Comparison of ENCODE assay signal across 7 cellular contexts in the genomic region with DNA sequence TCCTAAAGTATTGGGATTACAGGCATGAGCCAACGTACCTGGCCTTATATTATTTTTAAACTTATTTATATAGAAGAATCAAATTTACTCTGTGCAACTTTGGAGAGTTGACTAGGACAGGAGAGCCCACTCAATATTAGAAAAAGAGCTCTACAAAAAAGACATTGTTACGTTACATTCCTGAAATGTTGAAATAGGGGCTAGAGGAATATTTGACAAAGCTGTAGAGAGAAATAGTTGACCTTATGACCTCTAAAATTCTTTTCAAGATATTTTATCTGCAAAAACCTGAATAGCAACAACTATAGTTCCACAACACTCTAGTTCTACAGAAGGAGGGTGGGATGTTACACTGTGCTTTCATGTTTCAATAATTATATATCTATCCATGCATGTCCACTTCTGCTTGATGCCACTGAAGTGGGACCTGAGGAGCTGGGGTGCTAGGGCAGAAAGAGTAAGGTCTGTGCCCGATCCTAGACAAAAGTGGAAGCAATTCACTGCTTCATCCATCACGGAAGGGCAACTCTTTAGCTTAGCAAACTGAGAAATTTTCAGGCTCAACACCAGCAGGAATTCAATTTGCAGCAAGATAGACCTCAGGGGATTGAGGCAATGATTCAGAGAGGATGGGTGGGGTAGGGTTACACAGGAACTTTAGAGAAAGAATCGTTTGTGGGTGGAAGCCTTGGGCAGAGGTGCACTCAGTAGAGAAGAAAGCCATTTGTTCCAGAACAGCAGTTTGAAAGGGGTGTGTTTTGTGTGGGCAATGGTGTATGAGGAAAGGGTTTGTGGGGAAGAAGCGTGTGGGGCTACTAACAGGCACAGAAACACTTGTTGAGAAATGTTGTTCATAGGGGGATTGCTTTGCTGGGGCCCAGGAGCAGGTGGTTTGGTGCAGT. TPM values are rescaled to one million over a fixed set of nuclear protein-coding genes. Genes with fewer than 3 reads are reported as not detected.
DNase-seq lines count a peak whose midpoint lies in the region; ATAC-seq, FAIRE-seq and TF ChIP-seq lines count a peak whose summit lies in the region.

No MANE protein-coding gene starts in this region.

- peak overlapping the region; percentile 1 for H3K4me3 Mint-ChIP-seq in activated CD4-positive, alpha-beta memory T cell treated with anti-CD3 and anti-CD28 coated beads for 36 hours
- H3K4me3 Mint-ChIP-seq in nephron progenitor cell, result peak overlapping the region; percentile 22

- no peaks in the 10 kb centered on the region for H3K36me3 Mint-ChIP-seq in activated CD4-positive, alpha-beta memory T cell treated with anti-CD3 and anti-CD28 coated beads for 36 hours
- no peaks in the 10 kb centered on the region for H3K36me3 Mint-ChIP-seq in nephron progenitor cell (ENCODE audit: low read depth)

- no peaks in the 10 kb centered on the region for H3K9me3 Mint-ChIP-seq in activated CD4-positive, alpha-beta memory T cell treated with anti-CD3 and anti-CD28 coated beads for 36 hours
- no peaks in the 10 kb centered on the region for H3K9me3 Mint-ChIP-seq in nephron progenitor cell

- intact Hi-C loops in activated CD4-positive, alpha-beta memory T cell treated with anti-CD3 and anti-CD28 coated beads for 36 hours (cut with micrococcal nuclease), result loop anchor here (2.0 to 5.0 kb wide), 2 partner anchors 35 to 293 kb away; a partner anchor contains a TSS

- H3K27ac Mint-ChIP-seq in activated CD4-positive, alpha-beta memory T cell treated with anti-CD3 and anti-CD28 coated beads for 36 hours, result peak overlapping the region; percentile 65
- peak overlapping the region; percentile 18 for H3K27ac Mint-ChIP-seq in nephron progenitor cell

- TF ChIP-seq CTCF in nephron progenitor cell (IDR thresholded peaks at IDR 0.05), result no peak

- no peak for DNase-seq in activated CD4-positive, alpha-beta memory T cell treated with anti-CD3 and anti-CD28 coated beads for 36 hours
- DNase-seq in nephron progenitor cell, result peak; percentile 5
- DNase-seq in midbrain (lab: John Stamatoyannopoulos, UW), result no peak
- no peak for DNase-seq in HTR-8/SVneo (ENCODE audit: insufficient read length, low spot score)
- DNase-seq in NCI-H1417 (lab: John Stamatoyannopoulos, UW), result no peak

- POLR2A ChIA-PET in activated CD4-positive, alpha-beta memory T cell treated with anti-CD3 and anti-CD28 coated beads for 36 hours (lab: Charles Lee), result interaction anchor here (1.5 to 2.0 kb wide), 2 partner anchors 11 to 19 kb away, joined by 5 read pairs; a partner anchor contains a TSS

- CTCF ChIA-PET in activated CD4-positive, alpha-beta memory T cell treated with anti-CD3 and anti-CD28 coated beads for 36 hours (lab: Charles Lee), result interaction anchor here (1.6 kb wide), 2 partner anchors 9 to 74 kb away, joined by 3 to 5 read pairs; no protein-coding TSS in a partner anchor

- H3K4me1 Mint-ChIP-seq in activated CD4-positive, alpha-beta memory T cell treated with anti-CD3 and anti-CD28 coated beads for 36 hours (ENCODE audit: low read depth), result peaks cover 63% of the 10 kb centered on the region
- peaks cover 26% of the 10 kb centered on the region for H3K4me1 Mint-ChIP-seq in nephron progenitor cell

- ATAC-seq in GM18868 (IDR thresholded peaks at IDR 0.05; ENCODE audit: unreplicated experiment), result peak; percentile 52
- peak; percentile 26 for ATAC-seq in HG02870 (IDR thresholded peaks at IDR 0.05; ENCODE audit: unreplicated experiment)

- no peaks in the 10 kb centered on the region for H3K27me3 Mint-ChIP-seq in activated CD4-positive, alpha-beta memory T cell treated with anti-CD3 and anti-CD28 coated beads for 36 hours
- peaks cover 10% of the 10 kb centered on the region for H3K27me3 Mint-ChIP-seq in nephron progenitor cell (ENCODE audit: low read depth, poor library complexity)

- FAIRE-seq in HTR-8/SVneo (lab: Jason Lieb, UNC), result no peak

RNA-seq across cellular contexts. Expression of a gene that starts 16.0 kb away (rescaled TPM):
- total RNA-seq in activated CD4-positive, alpha-beta memory T cell treated with anti-CD3 and anti-CD28 coated beads for 36 hours, result under 1 TPM; 0.19 to 0.27 TPM

RNA-seq across cellular contexts. Expression of a gene that starts 20.1 kb away (rescaled TPM):
- 100 to 1,000 TPM; 178 to 179 TPM for total RNA-seq in activated CD4-positive, alpha-beta memory T cell treated with anti-CD3 and anti-CD28 coated beads for 36 hours

RNA-seq across cellular contexts. Expression of a gene that starts 28.1 kb away (rescaled TPM):
- total RNA-seq in activated CD4-positive, alpha-beta memory T cell treated with anti-CD3 and anti-CD28 coated beads for 36 hours, result 10 to 100 TPM; 31.1 to 35.2 TPM

RNA-seq across cellular contexts. Expression of a gene that starts 34.3 kb away (rescaled TPM):
- total RNA-seq in activated CD4-positive, alpha-beta memory T cell treated with anti-CD3 and anti-CD28 coated beads for 36 hours, result 100 to 1,000 TPM; 186 to 193 TPM

RNA-seq across cellular contexts. Expression of a gene that starts 34.7 kb away (rescaled TPM):
- total RNA-seq in activated CD4-positive, alpha-beta memory T cell treated with anti-CD3 and anti-CD28 coated beads for 36 hours, result 10 to 100 TPM; 39.2 to 41.0 TPM
